16 cellular contexts compared by ENCODE assay signal in the genomic region with DNA sequence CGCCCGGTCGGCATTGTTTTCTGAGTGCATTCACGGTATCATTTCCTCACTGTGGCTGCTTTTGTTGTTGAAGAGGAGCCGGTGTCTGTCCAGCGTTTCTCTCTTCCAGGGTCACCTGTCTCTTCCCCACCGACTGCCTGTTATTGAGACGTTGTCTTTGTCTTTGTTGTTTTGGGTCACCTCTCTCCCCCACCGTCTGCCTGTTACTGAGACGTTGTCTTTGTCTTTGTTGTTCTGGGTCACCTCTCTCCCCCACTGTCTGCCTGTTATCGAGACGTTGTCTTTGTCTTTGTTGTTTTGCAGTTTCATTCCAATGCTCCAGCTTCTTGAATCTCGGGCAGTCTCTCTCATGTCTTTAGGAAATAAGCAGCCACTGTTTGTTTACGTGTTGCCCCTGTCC.
A peak's percentile ranks its signal among the peaks of the same experiment; 100 is the strongest.
DNase-seq lines count a peak whose midpoint lies in the region; ATAC-seq and TF ChIP-seq lines count a peak whose summit lies in the region.
"Had no signal": no experiment of that assay in that cellular context is flagged by ENCODE, and none has a peak within 500 bp of the region (broad histone marks: within the 10 kb centered on the region; RNA-seq: fewer than 3 reads in every experiment).

No MANE protein-coding gene starts in this region.

- H3K4me1 Mint-ChIP-seq in WTC11 (no peaks in the 10 kb centered on the region), memory B cell (peaks cover 39% of the 10 kb centered on the region), Caco-2 (ENCODE audit: low read depth, unreplicated experiment) (no peaks in the 10 kb centered on the region)

- no peaks in the 10 kb centered on the region for H3K36me3 ChIP-seq in Caco-2 (ENCODE audit: control insufficient read depth, insufficient read depth, low read length)

- CTCF ChIA-PET in WTC11 (lab: Charles Lee) (no interaction called here), Caco-2 (lab: Charles Lee) (no interaction called here)

- intact Hi-C loops in Caco-2 (cut with micrococcal nuclease; ENCODE audit: unreplicated experiment): no loop called here

- no peak overlapping the region for H3K4me3 ChIP-seq in Caco-2 (ENCODE audit: low read depth, low read length)
- H3K4me3 ChIP-seq: HAP-1 had no signal

- ATAC-seq in WTC11 (no peak), memory B cell (ENCODE audit: low read depth) (no peak), HG03432 (IDR thresholded peaks at IDR 0.05; ENCODE audit: unreplicated experiment) (no peak)
- ATAC-seq: Panc1 had no signal

- no TSS peak for BruUV-seq in Caco-2 (replicated peaks; lab: Mats Ljungman, UMichigan)

- H3K36me3 Mint-ChIP-seq in WTC11 (peaks cover 69% of the 10 kb centered on the region), memory B cell (peaks cover 17% of the 10 kb centered on the region), Caco-2 (ENCODE audit: insufficient read depth, unreplicated experiment) (peaks cover 51% of the 10 kb centered on the region)

- POLR2A ChIA-PET in WTC11 (lab: Charles Lee): no interaction called here
- POLR2A ChIA-PET in Caco-2 (lab: Charles Lee): no interaction called here

- no peaks in the 10 kb centered on the region for H3K4me1 ChIP-seq in Caco-2
- H3K4me1 ChIP-seq: HAP-1 had no signal

- H3K9me3 Mint-ChIP-seq in WTC11 (no peaks in the 10 kb centered on the region), memory B cell (no peaks in the 10 kb centered on the region), Caco-2 (ENCODE audit: unreplicated experiment) (no peaks in the 10 kb centered on the region)

- TF ChIP-seq CTCF in WTC11 (IDR thresholded peaks at IDR 0.05) (no peak), Caco-2 (IDR thresholded peaks at IDR 0.05; ENCODE audit: insufficient read depth in 1 of 2, low read depth in 1 of 2, low read length in 1 of 2, severe bottlenecking in 1 of 2, unreplicated experiment in 1 of 2) (no peak)

- H3K4me3 Mint-ChIP-seq in WTC11 (no peak overlapping the region), memory B cell (peak overlapping the region; percentile 48), Caco-2 (ENCODE audit: unreplicated experiment) (no peak overlapping the region)

- peak; percentile 4 for DNase-seq in activated CD8-positive, alpha-beta memory T cell treated with anti-CD3 and anti-CD28 coated beads, Interleukin-2, amount 50 U/mL, for 48 hours
- DNase-seq in activated CD8-positive, alpha-beta memory T cell treated with anti-CD3 and anti-CD28 coated beads, Interleukin-2, amount 50 U/mL, for 4 hours: no peak
- DNase-seq in WTC11 (ENCODE audit: low spot score): no peak
- DNase-seq in memory B cell (ENCODE audit: low spot score in 2 of 2): no peak
- no peak for DNase-seq in Caco-2
- no peak for DNase-seq in SHP77 treated with DMSO at 0.1 percent for 48 hours (lab: John Stamatoyannopoulos, UW)
- DNase-seq: IMR-90, Kasumi-1, MM.1S, NCI-H1092 treated with DMSO at 0.1 percent for 48 hours, NCI-H1694, NCI-H2227 treated with DMSO at 0.1 percent for 48 hours, NCI-H524 had no signal

- H3K27me3 ChIP-seq in Caco-2 (replicated peaks; ENCODE audit: control insufficient read depth, insufficient read depth, low read length): no peaks in the 10 kb centered on the region

- H3K9me3 ChIP-seq in Caco-2: no peaks in the 10 kb centered on the region
- H3K9me3 ChIP-seq: HAP-1 had no signal

- H3K27ac Mint-ChIP-seq in WTC11 (peak overlapping the region; percentile 35), memory B cell (peak overlapping the region; percentile 52), Caco-2 (ENCODE audit: unreplicated experiment) (no peak overlapping the region)

- H3K27me3 Mint-ChIP-seq in WTC11 (ENCODE audit: low read depth) (no peaks in the 10 kb centered on the region), memory B cell (no peaks in the 10 kb centered on the region), Caco-2 (ENCODE audit: insufficient read depth, unreplicated experiment) (no peaks in the 10 kb centered on the region)

TF ChIP-seq in WTC11, 78 proteins besides CTCF, POLR2A, EP300 and RAD21:
- TF ChIP-seq NR3C1 (CRISPR knock-in tag; conservative IDR thresholded peaks at IDR 0.05; ENCODE audit: low read depth) (no peak), FOXJ3 (CRISPR knock-in tag; IDR thresholded peaks at IDR 0.05; ENCODE audit: borderline replicate concordance) (no peak), ZNF121 (CRISPR knock-in tag; IDR thresholded peaks at IDR 0.05) (no peak), ZBTB21 (CRISPR knock-in tag; IDR thresholded peaks at IDR 0.05; ENCODE audit: borderline replicate concordance) (no peak), CREM (CRISPR knock-in tag; IDR thresholded peaks at IDR 0.05) (no peak)
- TF ChIP-seq, protein P1, sequence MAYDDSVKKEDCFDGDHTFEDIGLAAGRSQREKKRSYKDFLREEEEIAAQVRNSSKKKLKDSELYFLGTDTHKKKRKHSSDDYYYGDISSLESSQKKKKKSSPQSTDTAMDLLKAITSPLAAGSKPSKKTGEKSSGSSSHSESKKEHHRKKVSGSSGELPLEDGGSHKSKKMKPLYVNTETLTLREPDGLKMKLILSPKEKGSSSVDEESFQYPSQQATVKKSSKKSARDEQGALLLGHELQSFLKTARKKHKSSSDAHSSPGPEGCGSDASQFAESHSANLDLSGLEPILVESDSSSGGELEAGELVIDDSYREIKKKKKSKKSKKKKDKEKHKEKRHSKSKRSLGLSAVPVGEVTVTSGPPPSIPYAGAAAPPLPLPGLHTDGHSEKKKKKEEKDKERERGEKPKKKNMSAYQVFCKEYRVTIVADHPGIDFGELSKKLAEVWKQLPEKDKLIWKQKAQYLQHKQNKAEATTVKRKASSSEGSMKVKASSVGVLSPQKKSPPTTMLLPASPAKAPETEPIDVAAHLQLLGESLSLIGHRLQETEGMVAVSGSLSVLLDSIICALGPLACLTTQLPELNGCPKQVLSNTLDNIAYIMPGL (CRISPR knock-in tag; IDR thresholded peaks at IDR 0.05): no peak
- TF ChIP-seq, protein P2, sequence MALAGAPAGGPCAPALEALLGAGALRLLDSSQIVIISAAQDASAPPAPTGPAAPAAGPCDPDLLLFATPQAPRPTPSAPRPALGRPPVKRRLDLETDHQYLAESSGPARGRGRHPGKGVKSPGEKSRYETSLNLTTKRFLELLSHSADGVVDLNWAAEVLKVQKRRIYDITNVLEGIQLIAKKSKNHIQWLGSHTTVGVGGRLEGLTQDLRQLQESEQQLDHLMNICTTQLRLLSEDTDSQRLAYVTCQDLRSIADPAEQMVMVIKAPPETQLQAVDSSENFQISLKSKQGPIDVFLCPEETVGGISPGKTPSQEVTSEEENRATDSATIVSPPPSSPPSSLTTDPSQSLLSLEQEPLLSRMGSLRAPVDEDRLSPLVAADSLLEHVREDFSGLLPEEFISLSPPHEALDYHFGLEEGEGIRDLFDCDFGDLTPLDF (CRISPR knock-in tag; IDR thresholded peaks at IDR 0.05): no peak
